17 cellular contexts compared by ENCODE assay signal in the genomic region with DNA sequence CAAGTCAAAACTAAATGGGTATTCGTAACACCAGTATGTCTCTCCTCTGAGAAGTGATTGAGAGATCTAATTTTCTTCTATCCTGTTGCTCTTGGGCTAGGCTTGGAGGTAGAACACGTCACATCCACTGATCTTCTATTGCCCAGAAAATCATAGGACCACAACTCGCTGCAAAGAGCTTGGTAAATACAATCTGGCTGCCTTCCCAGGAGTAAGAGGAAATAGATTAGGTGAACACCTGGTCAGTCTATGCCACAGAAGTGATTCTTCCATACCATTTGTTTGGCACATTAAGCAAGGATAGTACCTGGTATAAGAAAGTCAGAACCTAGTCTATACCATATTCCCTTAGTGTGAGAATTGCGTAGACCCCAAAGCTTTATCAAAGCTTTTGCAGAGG.
A peak's percentile ranks its signal among the peaks of the same experiment; 100 is the strongest.
DNase-seq lines count a peak whose midpoint lies in the region; ATAC-seq and FAIRE-seq lines count a peak whose summit lies in the region.
"Had no signal": no experiment of that assay in that cellular context is flagged by ENCODE, and none has a peak within 500 bp of the region (broad histone marks: within the 10 kb centered on the region; RNA-seq: fewer than 3 reads in every experiment).

No MANE protein-coding gene starts in this region.

- DNase-seq in NCI-H82 (lab: John Stamatoyannopoulos, UW), result peak; percentile 0
- DNase-seq in NCI-H82 treated with DMSO at 0.1 percent for 48 hours (lab: John Stamatoyannopoulos, UW; ENCODE audit: unreplicated experiment), result no peak
- DNase-seq in NCI-H510A treated with DMSO at 0.1 percent for 48 hours (lab: John Stamatoyannopoulos, UW), result peak; percentile 49
- DNase-seq in Kasumi-1 (lab: John Stamatoyannopoulos, UW), result no peak
- no peak for DNase-seq in activated CD8-positive, alpha-beta memory T cell treated with anti-CD3 and anti-CD28 coated beads, Interleukin-2, amount 50 U/mL, for 48 hours
- DNase-seq in activated CD4-positive, alpha-beta T cell treated with anti-CD3 and anti-CD28 coated beads, Interleukin-2, amount 50 U/mL, for 4 hours, result no peak
- DNase-seq: ACHN; activated CD4-positive, CD25-positive, alpha-beta regulatory T cell; activated CD8-positive, alpha-beta T cell treated with anti-CD3 and anti-CD28 coated beads, Interleukin-2, amount 10 ng/mL, durations not matched to agents 7 days and 5 days; activated naive CD4-positive, alpha-beta T cell treated with anti-CD3 and anti-CD28 coated beads, Interleukin-2, amount 50 U/mL, for 16 hours; activated T-cell treated with anti-CD3 and anti-CD28 coated beads, Interleukin-2, amount 50 U/mL, for 4 hours; effector CD8-positive, alpha-beta T cell; glutamatergic neuron; spleen; stimulated activated CD4-positive, alpha-beta T cell treated with anti-CD3 and anti-CD28 coated beads, Interleukin-4, amount 100 ng/mL, for 4 hours had no signal

- ATAC-seq in HG02981 (IDR thresholded peaks at IDR 0.05; ENCODE audit: unreplicated experiment), result no peak
- ATAC-seq: activated CD8-positive, alpha-beta T cell treated with anti-CD3 and anti-CD28 coated beads, Interleukin-2, amount 10 ng/mL, durations not matched to agents 7 days and 5 days; activated T-cell treated with anti-CD3 and anti-CD28 coated beads, Interleukin-2, amount 50 U/mL, for 4 hours had no signal

- FAIRE-seq in islet of Langerhans (lab: Jason Lieb, UNC), result peak; percentile 99

Comparison
In these comparisons a context has a peak if more than half of its experiments do, and no peak if none do; other contexts are left out.
1. DNase-seq: peak in NCI-H82 (single experiment) and NCI-H510A treated with DMSO at 0.1 percent for 48 hours (single experiment); none in NCI-H82 treated with DMSO at 0.1 percent for 48 hours (single experiment), Kasumi-1 (0 of 2), activated CD8-positive, alpha-beta memory T cell treated with anti-CD3 and anti-CD28 coated beads, Interleukin-2, amount 50 U/mL, for 48 hours (single experiment) and activated CD4-positive, alpha-beta T cell treated with anti-CD3 and anti-CD28 coated beads, Interleukin-2, amount 50 U/mL, for 4 hours (0 of 2).